Comparison of ENCODE assay signal across 1 cellular context in the genomic region with DNA sequence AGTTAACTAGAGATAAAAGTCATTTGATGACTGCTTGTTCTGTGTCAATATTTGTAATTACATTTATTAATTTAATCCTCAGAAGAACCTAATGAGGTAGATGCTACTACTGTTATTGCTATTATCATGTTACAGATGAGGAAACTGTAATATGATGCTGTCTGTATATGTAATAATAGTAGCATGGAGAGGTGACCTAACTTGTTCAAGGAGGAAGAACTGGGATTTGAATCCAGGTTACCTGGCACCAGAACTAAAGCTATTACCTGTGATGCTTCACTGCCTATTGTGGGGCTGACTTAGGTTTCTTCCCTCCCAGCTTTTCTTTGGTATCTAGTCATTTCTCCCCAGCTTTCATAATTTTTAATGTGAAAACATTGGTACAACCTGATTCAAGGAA.
TF ChIP-seq lines count a peak whose summit lies in the region.

No MANE protein-coding gene starts in this region.

TF ChIP-seq in GM23338, 12 proteins besides CTCF, POLR2A, EP300 and RAD21 (continued from another document):
- TF ChIP-seq, protein P1, sequence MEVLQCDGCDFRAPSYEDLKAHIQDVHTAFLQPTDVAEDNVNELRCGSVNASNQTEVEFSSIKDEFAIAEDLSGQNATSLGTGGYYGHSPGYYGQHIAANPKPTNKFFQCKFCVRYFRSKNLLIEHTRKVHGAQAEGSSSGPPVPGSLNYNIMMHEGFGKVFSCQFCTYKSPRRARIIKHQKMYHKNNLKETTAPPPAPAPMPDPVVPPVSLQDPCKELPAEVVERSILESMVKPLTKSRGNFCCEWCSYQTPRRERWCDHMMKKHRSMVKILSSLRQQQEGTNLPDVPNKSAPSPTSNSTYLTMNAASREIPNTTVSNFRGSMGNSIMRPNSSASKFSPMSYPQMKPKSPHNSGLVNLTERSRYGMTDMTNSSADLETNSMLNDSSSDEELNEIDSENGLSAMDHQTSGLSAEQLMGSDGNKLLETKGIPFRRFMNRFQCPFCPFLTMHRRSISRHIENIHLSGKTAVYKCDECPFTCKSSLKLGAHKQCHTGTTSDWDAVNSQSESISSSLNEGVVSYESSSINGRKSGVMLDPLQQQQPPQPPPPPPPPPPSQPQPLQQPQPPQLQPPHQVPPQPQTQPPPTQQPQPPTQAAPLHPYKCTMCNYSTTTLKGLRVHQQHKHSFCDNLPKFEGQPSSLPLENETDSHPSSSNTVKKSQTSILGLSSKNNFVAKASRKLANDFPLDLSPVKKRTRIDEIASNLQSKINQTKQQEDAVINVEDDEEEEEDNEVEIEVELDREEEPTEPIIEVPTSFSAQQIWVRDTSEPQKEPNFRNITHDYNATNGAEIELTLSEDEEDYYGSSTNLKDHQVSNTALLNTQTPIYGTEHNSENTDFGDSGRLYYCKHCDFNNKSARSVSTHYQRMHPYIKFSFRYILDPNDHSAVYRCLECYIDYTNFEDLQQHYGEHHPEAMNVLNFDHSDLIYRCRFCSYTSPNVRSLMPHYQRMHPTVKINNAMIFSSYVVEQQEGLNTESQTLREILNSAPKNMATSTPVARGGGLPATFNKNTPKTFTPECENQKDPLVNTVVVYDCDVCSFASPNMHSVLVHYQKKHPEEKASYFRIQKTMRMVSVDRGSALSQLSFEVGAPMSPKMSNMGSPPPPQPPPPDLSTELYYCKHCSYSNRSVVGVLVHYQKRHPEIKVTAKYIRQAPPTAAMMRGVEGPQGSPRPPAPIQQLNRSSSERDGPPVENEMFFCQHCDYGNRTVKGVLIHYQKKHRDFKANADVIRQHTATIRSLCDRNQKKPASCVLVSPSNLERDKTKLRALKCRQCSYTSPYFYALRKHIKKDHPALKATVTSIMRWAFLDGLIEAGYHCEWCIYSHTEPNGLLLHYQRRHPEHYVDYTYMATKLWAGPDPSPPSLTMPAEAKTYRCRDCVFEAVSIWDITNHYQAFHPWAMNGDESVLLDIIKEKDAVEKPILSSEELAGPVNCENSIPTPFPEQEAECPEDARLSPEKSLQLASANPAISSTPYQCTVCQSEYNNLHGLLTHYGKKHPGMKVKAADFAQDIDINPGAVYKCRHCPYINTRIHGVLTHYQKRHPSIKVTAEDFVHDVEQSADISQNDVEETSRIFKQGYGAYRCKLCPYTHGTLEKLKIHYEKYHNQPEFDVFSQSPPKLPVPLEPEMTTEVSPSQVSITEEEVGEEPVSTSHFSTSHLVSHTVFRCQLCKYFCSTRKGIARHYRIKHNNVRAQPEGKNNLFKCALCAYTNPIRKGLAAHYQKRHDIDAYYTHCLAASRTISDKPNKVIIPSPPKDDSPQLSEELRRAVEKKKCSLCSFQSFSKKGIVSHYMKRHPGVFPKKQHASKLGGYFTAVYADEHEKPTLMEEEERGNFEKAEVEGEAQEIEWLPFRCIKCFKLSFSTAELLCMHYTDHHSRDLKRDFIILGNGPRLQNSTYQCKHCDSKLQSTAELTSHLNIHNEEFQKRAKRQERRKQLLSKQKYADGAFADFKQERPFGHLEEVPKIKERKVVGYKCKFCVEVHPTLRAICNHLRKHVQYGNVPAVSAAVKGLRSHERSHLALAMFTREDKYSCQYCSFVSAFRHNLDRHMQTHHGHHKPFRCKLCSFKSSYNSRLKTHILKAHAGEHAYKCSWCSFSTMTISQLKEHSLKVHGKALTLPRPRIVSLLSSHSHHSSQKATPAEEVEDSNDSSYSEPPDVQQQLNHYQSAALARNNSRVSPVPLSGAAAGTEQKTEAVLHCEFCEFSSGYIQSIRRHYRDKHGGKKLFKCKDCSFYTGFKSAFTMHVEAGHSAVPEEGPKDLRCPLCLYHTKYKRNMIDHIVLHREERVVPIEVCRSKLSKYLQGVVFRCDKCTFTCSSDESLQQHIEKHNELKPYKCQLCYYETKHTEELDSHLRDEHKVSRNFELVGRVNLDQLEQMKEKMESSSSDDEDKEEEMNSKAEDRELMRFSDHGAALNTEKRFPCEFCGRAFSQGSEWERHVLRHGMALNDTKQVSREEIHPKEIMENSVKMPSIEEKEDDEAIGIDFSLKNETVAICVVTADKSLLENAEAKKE (CRISPR knock-in tag; IDR thresholded peaks at IDR 0.05), result no peak
- no peak for TF ChIP-seq NANOG (IDR thresholded peaks at IDR 0.05; ENCODE audit: borderline replicate concordance)
- TF ChIP-seq, protein P2, sequence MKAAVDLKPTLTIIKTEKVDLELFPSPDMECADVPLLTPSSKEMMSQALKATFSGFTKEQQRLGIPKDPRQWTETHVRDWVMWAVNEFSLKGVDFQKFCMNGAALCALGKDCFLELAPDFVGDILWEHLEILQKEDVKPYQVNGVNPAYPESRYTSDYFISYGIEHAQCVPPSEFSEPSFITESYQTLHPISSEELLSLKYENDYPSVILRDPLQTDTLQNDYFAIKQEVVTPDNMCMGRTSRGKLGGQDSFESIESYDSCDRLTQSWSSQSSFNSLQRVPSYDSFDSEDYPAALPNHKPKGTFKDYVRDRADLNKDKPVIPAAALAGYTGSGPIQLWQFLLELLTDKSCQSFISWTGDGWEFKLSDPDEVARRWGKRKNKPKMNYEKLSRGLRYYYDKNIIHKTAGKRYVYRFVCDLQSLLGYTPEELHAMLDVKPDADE (IDR thresholded peaks at IDR 0.05), result no peak
- TF ChIP-seq, protein P3, sequence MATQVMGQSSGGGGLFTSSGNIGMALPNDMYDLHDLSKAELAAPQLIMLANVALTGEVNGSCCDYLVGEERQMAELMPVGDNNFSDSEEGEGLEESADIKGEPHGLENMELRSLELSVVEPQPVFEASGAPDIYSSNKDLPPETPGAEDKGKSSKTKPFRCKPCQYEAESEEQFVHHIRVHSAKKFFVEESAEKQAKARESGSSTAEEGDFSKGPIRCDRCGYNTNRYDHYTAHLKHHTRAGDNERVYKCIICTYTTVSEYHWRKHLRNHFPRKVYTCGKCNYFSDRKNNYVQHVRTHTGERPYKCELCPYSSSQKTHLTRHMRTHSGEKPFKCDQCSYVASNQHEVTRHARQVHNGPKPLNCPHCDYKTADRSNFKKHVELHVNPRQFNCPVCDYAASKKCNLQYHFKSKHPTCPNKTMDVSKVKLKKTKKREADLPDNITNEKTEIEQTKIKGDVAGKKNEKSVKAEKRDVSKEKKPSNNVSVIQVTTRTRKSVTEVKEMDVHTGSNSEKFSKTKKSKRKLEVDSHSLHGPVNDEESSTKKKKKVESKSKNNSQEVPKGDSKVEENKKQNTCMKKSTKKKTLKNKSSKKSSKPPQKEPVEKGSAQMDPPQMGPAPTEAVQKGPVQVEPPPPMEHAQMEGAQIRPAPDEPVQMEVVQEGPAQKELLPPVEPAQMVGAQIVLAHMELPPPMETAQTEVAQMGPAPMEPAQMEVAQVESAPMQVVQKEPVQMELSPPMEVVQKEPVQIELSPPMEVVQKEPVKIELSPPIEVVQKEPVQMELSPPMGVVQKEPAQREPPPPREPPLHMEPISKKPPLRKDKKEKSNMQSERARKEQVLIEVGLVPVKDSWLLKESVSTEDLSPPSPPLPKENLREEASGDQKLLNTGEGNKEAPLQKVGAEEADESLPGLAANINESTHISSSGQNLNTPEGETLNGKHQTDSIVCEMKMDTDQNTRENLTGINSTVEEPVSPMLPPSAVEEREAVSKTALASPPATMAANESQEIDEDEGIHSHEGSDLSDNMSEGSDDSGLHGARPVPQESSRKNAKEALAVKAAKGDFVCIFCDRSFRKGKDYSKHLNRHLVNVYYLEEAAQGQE (IDR thresholded peaks at IDR 0.05; ENCODE audit: unreplicated experiment), result no peak
- TF ChIP-seq ZNF114 (CRISPR knock-in tag; IDR thresholded peaks at IDR 0.05), result no peak
- TF ChIP-seq ZNF331 (CRISPR knock-in tag; IDR thresholded peaks at IDR 0.05; ENCODE audit: low read depth), result no peak
